In genomic region chrX:54180403-54180802, GRCh38 we compare ENCODE assay signal across 9 cellular contexts. TPM values are rescaled to one million over a fixed set of nuclear protein-coding genes. Genes with fewer than 3 reads are reported as not detected.
DNase-seq lines count a peak whose midpoint lies in the region; ATAC-seq, FAIRE-seq and TF ChIP-seq lines count a peak whose summit lies in the region.
"Had no signal": no experiment of that assay in that cellular context is flagged by ENCODE, and none has a peak within 500 bp of the region (broad histone marks: within the 10 kb centered on the region; RNA-seq: fewer than 3 reads in every experiment).

No MANE protein-coding gene starts in this region.

- peak; percentile 66 for FAIRE-seq in GM12892 (lab: Jason Lieb, UNC)

- peak; percentile 29 for DNase-seq in ACHN
- no peak for DNase-seq in GM12892 (ENCODE audit: insufficient read length)
- DNase-seq in activated CD4-positive, alpha-beta memory T cell treated with anti-CD3 and anti-CD28 coated beads, Interleukin-2, amount 10 ng/mL, durations not matched to agents 7 days and 5 days = no peak
- DNase-seq in hepatic stellate cell (ENCODE audit: low spot score) = peak; percentile 11
- DNase-seq in pons (ENCODE audit: low spot score) = no peak
- DNase-seq in NCI-H2029 (lab: John Stamatoyannopoulos, UW) = no peak
- DNase-seq in AML-193 (lab: John Stamatoyannopoulos, UW) = no peak

- H3K36me3 Mint-ChIP-seq in activated CD4-positive, alpha-beta memory T cell treated with anti-CD3 and anti-CD28 coated beads, Interleukin-2, amount 10 ng/mL, durations not matched to agents 7 days and 5 days (ENCODE audit: low read depth) = peaks cover 34% of the 10 kb centered on the region

- no peaks in the 10 kb centered on the region for H3K9me3 Mint-ChIP-seq in activated CD4-positive, alpha-beta memory T cell treated with anti-CD3 and anti-CD28 coated beads, Interleukin-2, amount 10 ng/mL, durations not matched to agents 7 days and 5 days

- H3K4me3 Mint-ChIP-seq in activated CD4-positive, alpha-beta memory T cell treated with anti-CD3 and anti-CD28 coated beads, Interleukin-2, amount 10 ng/mL, durations not matched to agents 7 days and 5 days = peak overlapping the region; percentile 77

- ATAC-seq in GM21717 (IDR thresholded peaks at IDR 0.05; ENCODE audit: unreplicated experiment) = no peak
- ATAC-seq: gastroesophageal sphincter had no signal

- CTCF ChIA-PET in activated CD4-positive, alpha-beta memory T cell treated with anti-CD3 and anti-CD28 coated beads, Interleukin-2, amount 10 ng/mL, durations not matched to agents 7 days and 5 days (lab: Charles Lee) = no interaction called here

- peaks cover 55% of the 10 kb centered on the region for H3K4me1 Mint-ChIP-seq in activated CD4-positive, alpha-beta memory T cell treated with anti-CD3 and anti-CD28 coated beads, Interleukin-2, amount 10 ng/mL, durations not matched to agents 7 days and 5 days

- in situ Hi-C loops in ACHN (cut with HindIII; ENCODE audit: low pct_ligation_motif_present, low pct_unique_long_range_greater_than_20kb, low sequenced_read_pairs) = no loop called here

- POLR2A ChIA-PET in activated CD4-positive, alpha-beta memory T cell treated with anti-CD3 and anti-CD28 coated beads, Interleukin-2, amount 10 ng/mL, durations not matched to agents 7 days and 5 days (lab: Charles Lee) = interaction anchor here (1.1 to 1.2 kb wide), 2 partner anchors 135 to 137 kb away, joined by 4 to 7 read pairs; partner anchors contain the start of gene PHF8

- TF ChIP-seq POLR2A in GM12892 (IDR thresholded peaks at IDR 0.05; ENCODE audit: low read depth, low read length) = no peak

- no peaks in the 10 kb centered on the region for H3K27me3 Mint-ChIP-seq in activated CD4-positive, alpha-beta memory T cell treated with anti-CD3 and anti-CD28 coated beads, Interleukin-2, amount 10 ng/mL, durations not matched to agents 7 days and 5 days

- H3K27ac Mint-ChIP-seq in activated CD4-positive, alpha-beta memory T cell treated with anti-CD3 and anti-CD28 coated beads, Interleukin-2, amount 10 ng/mL, durations not matched to agents 7 days and 5 days = no peak overlapping the region

RNA-seq across cellular contexts. Expression of gene FAM120C, which starts 2.7 kb away (rescaled TPM):
- polyA plus RNA-seq in GM12892 (2012; ENCODE audit: missing spikeins) = 2.3 TPM
- total RNA-seq in activated CD4-positive, alpha-beta memory T cell treated with anti-CD3 and anti-CD28 coated beads, Interleukin-2, amount 10 ng/mL, durations not matched to agents 7 days and 5 days = 1 to 10 TPM; 8.0 to 8.5 TPM

Comparison
In these comparisons a context has a peak if more than half of its experiments do, and no peak if none do; other contexts are left out.
1. DNase-seq: peak in ACHN (single experiment) and hepatic stellate cell (single experiment); none in GM12892 (single experiment), activated CD4-positive, alpha-beta memory T cell treated with anti-CD3 and anti-CD28 coated beads, Interleukin-2, amount 10 ng/mL, durations not matched to agents 7 days and 5 days (single experiment), pons (single experiment), NCI-H2029 (single experiment) and AML-193 (0 of 2).